Comparison of ENCODE assay signal across 8 cellular contexts in genomic region chr20:36064661-36065426, GRCh38.
DNase-seq lines count a peak whose midpoint lies in the region; ATAC-seq, FAIRE-seq and TF ChIP-seq lines count a peak whose summit lies in the region.

No MANE protein-coding gene starts in this region.

- DNase-seq in GM12891 (ENCODE audit: insufficient read length, low spot score) (peak; percentile 98), NCI-H1694 (lab: John Stamatoyannopoulos, UW) (peak; percentile 48), astrocyte of the cerebellum (ENCODE audit: low read depth) (peak; percentile 28), hepatocyte (ENCODE audit: low spot score) (peak; percentile 96), retina (peak; percentile 99), WERI-Rb-1 (no peak)
- peak; percentile 86 for DNase-seq in T-helper 2 cell treated with Interferon-gamma antibody and Interleukin-4, amounts not matched to agents 5 μg/mL and 100 μg/mL, for 36 hours (ENCODE audit: low spot score)

- H3K79me2 ChIP-seq in hepatocyte = peaks cover 3% of the 10 kb centered on the region

- H3K4me3 ChIP-seq in astrocyte of the cerebellum (ENCODE audit: low read depth, low read length) (peak overlapping the region; percentile 54), hepatocyte (peak overlapping the region; percentile 60), WERI-Rb-1 (ENCODE audit: low read depth, low read length) (no peak overlapping the region)

- TF ChIP-seq POLR2A in GM12891 (IDR thresholded peaks at IDR 0.05; ENCODE audit: low read depth, low read length) = no peak

- peaks cover 5% of the 10 kb centered on the region for H3K9me3 Mint-ChIP-seq in T-helper 2 cell treated with Interferon-gamma antibody and Interleukin-4, amounts not matched to agents 5 μg/mL and 100 μg/mL, for 36 hours

- ATAC-seq in HG02840 (IDR thresholded peaks at IDR 0.05; ENCODE audit: low FRiP score, unreplicated experiment) = peak; percentile 81

- in situ Hi-C loops in astrocyte of the cerebellum (cut with HindIII; ENCODE audit: low sequenced_read_pairs) = no loop called here

- no peaks in the 10 kb centered on the region for H3K9me2 ChIP-seq in hepatocyte (replicated peaks; ENCODE audit: insufficient read depth)

- H4K20me1 ChIP-seq in hepatocyte (ENCODE audit: insufficient read depth, poor library complexity, severe bottlenecking) = no peaks in the 10 kb centered on the region

- H3K9me3 ChIP-seq in hepatocyte (ENCODE audit: low read depth) = no peaks in the 10 kb centered on the region
- no peaks in the 10 kb centered on the region for H3K9me3 ChIP-seq in WERI-Rb-1 (ENCODE audit: severe bottlenecking)

- H3K27me3 ChIP-seq in hepatocyte = no peaks in the 10 kb centered on the region
- no peaks in the 10 kb centered on the region for H3K27me3 ChIP-seq in WERI-Rb-1 (ENCODE audit: insufficient read depth, low read depth, severe bottlenecking)

- peak; percentile 88 for FAIRE-seq in GM12891 (lab: Jason Lieb, UNC)

- H3K36me3 ChIP-seq in hepatocyte (replicated peaks; ENCODE audit: insufficient read depth, low read depth) (no peaks in the 10 kb centered on the region), WERI-Rb-1 (no peaks in the 10 kb centered on the region)

- H3K27me3 Mint-ChIP-seq in T-helper 2 cell treated with Interferon-gamma antibody and Interleukin-4, amounts not matched to agents 5 μg/mL and 100 μg/mL, for 36 hours (ENCODE audit: low read depth) = peaks cover 40% of the 10 kb centered on the region

- H3K27ac ChIP-seq in hepatocyte = peak overlapping the region; percentile 87
- H3K27ac ChIP-seq in WERI-Rb-1 = no peak overlapping the region

- H3K4me1 ChIP-seq in hepatocyte (ENCODE audit: insufficient read depth) = peaks cover 7% of the 10 kb centered on the region

- peak overlapping the region; percentile 78 for H2AFZ ChIP-seq in hepatocyte

- peaks cover 2% of the 10 kb centered on the region for H3K4me1 Mint-ChIP-seq in T-helper 2 cell treated with Interferon-gamma antibody and Interleukin-4, amounts not matched to agents 5 μg/mL and 100 μg/mL, for 36 hours (ENCODE audit: low read depth)

- no peak for TF ChIP-seq CTCF in astrocyte of the cerebellum (IDR thresholded peaks at IDR 0.05; ENCODE audit: low read depth, low read length, missing control alignments)
- no peak for TF ChIP-seq CTCF in hepatocyte (IDR thresholded peaks at IDR 0.05; ENCODE audit: poor library complexity)
- no peak for TF ChIP-seq CTCF in WERI-Rb-1 (IDR thresholded peaks at IDR 0.05; ENCODE audit: low read depth, low read length)

- no peak overlapping the region for H3K27ac Mint-ChIP-seq in T-helper 2 cell treated with Interferon-gamma antibody and Interleukin-4, amounts not matched to agents 5 μg/mL and 100 μg/mL, for 36 hours

- H3K4me3 Mint-ChIP-seq in T-helper 2 cell treated with Interferon-gamma antibody and Interleukin-4, amounts not matched to agents 5 μg/mL and 100 μg/mL, for 36 hours = peak overlapping the region; percentile 87

- WGBS in hepatocyte (ENCODE audit: low lambda C conversion rate, missing lambda C conversion rate) = 5% methylated on average over 52 of the region's 61 CpGs

- H3K4me2 ChIP-seq in hepatocyte = peak overlapping the region; percentile 90

- H3K36me3 Mint-ChIP-seq in T-helper 2 cell treated with Interferon-gamma antibody and Interleukin-4, amounts not matched to agents 5 μg/mL and 100 μg/mL, for 36 hours (ENCODE audit: low read depth) = no peaks in the 10 kb centered on the region

TF ChIP-seq in GM12891, 5 proteins besides CTCF, POLR2A, EP300 and RAD21:
- TF ChIP-seq POU2F2 (IDR thresholded peaks at IDR 0.05; ENCODE audit: low read depth, low read length) (no peak), POLR2AphosphoS5 (IDR thresholded peaks at IDR 0.05; ENCODE audit: low read depth, low read length) (no peak), SPI1 (IDR thresholded peaks at IDR 0.05; ENCODE audit: low read depth, low read length) (no peak), TAF1 (IDR thresholded peaks at IDR 0.05; ENCODE audit: low read depth, low read length) (no peak), PAX5 (IDR thresholded peaks at IDR 0.05; ENCODE audit: insufficient read depth, low read length, severe bottlenecking) (no peak)
